9 cellular contexts compared by ENCODE assay signal in the genomic region with DNA sequence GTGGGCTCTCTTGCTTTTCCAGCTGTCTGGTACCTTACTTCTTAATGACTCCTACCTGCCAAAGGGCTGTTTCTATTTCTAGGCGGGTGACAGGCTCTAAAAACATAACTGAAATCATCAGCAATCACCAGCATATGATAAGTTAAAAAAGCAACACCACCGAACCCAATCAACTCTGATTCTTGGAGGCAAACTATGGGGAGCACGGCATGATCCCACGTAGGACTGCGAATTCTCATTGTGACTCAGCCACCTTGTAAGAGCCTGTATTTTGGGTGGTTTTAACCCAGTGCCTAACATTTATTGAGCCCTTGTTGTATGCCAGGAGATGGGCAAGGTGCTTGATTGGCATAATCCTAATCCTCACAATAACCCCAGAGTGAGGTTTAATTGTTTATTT.
"Had no signal": no experiment of that assay in that cellular context is flagged by ENCODE, and none has a peak within 500 bp of the region (broad histone marks: within the 10 kb centered on the region; RNA-seq: fewer than 3 reads in every experiment).

No MANE protein-coding gene starts in this region.

- H3K9me3 ChIP-seq: HAP-1 had no signal

- H3K36me3 ChIP-seq: HAP-1 had no signal

- H3K4me3 Mint-ChIP-seq: GM23338, H9, HFFc6 had no signal

- H2AFZ ChIP-seq: GM23248, GM23338 had no signal

- DNase-seq: GM23248, GOT3, H7, H9, HCEC 1CT, HFFc6 had no signal

- H3K27ac Mint-ChIP-seq: GM23338, H9, HFFc6 had no signal

- H3K4me1 Mint-ChIP-seq: GM23338, H9 had no signal

- H3K9ac ChIP-seq: GM23248 had no signal

- H3K4me3 ChIP-seq: GM23248, GM23338, HAP-1 had no signal

- H3K27ac ChIP-seq: GM23248 had no signal

- H3K4me1 ChIP-seq: HAP-1 had no signal

- ATAC-seq: GM23338, HCT116 had no signal

- H3K4me2 ChIP-seq: GM23338 had no signal
